ENCODE assay signal across 29 cellular contexts in genomic region chr12:83349907-83350611, GRCh38.
"Had no signal": no experiment of that assay in that cellular context is flagged by ENCODE, and none has a peak within 500 bp of the region (broad histone marks: within the 10 kb centered on the region; RNA-seq: fewer than 3 reads in every experiment).

No MANE protein-coding gene starts in this region.

- H3K27ac ChIP-seq: ascending aorta, breast epithelium, cardiac muscle cell, colonic mucosa, epithelial cell of prostate, esophagus squamous epithelium, gastroesophageal sphincter, heart right ventricle had no signal

- H3K4me3 ChIP-seq: ascending aorta, breast epithelium, cardiac muscle cell, colonic mucosa, esophagus squamous epithelium, gastroesophageal sphincter, heart right ventricle had no signal

- H3K27me3 ChIP-seq: ascending aorta, breast epithelium, cardiac muscle cell, colonic mucosa, esophagus squamous epithelium, gastroesophageal sphincter, heart right ventricle had no signal

- H3K9me3 ChIP-seq: ascending aorta, breast epithelium, colonic mucosa, esophagus squamous epithelium, gastroesophageal sphincter, heart right ventricle had no signal

- H3K36me3 ChIP-seq: ascending aorta, breast epithelium, cardiac muscle cell, colonic mucosa, esophagus squamous epithelium, gastroesophageal sphincter, heart right ventricle had no signal

- DNase-seq: activated CD4-positive, alpha-beta memory T cell treated with anti-CD3 and anti-CD28 coated beads for 36 hours; activated CD4-positive, alpha-beta T cell treated with anti-CD3 and anti-CD28 coated beads for 36 hours; activated CD4-positive, alpha-beta T cell treated with anti-CD3 and anti-CD28 coated beads, Interleukin-2, amount 10 ng/mL, durations not matched to agents 24 days and 14 days; activated CD4-positive, CD25-positive, alpha-beta regulatory T cell; activated CD4-positive, CD25-positive, alpha-beta regulatory T cell treated with anti-CD3 and anti-CD28 coated beads, Interleukin-2, amount 50 U/mL, for 72 hours; activated CD8-positive, alpha-beta memory T cell treated with anti-CD3 and anti-CD28 coated beads, Interleukin-2, amount 10 ng/mL, durations not matched to agents 7 days and 5 days; activated CD8-positive, alpha-beta memory T cell treated with anti-CD3 and anti-CD28 coated beads, Interleukin-2, amount 50 U/mL, for 4 hours; activated CD8-positive, alpha-beta T cell treated with anti-CD3 and anti-CD28 coated beads, Interleukin-2, amount 10 ng/mL, durations not matched to agents 7 days and 5 days; activated effector memory CD4-positive, alpha-beta T cell treated with anti-CD3 and anti-CD28 coated beads, Interleukin-2, amount 50 U/mL, for 16 hours; activated naive CD4-positive, alpha-beta T cell; activated naive CD4-positive, alpha-beta T cell treated with anti-CD3 and anti-CD28 coated beads, Interleukin-2, amount 10 ng/mL, durations not matched to agents 7 days and 5 days; activated naive CD8-positive, alpha-beta T cell treated with anti-CD3 and anti-CD28 coated beads, Interleukin-2, amount 10 ng/mL, durations not matched to agents 7 days and 5 days; activated T-cell treated with anti-CD3 and anti-CD28 coated beads, Interleukin-2, amount 50 U/mL, for 1 hour; activated T-cell treated with anti-CD3 and anti-CD28 coated beads, Interleukin-2, amount 50 U/mL, for 48 hours; central memory CD4-positive, alpha-beta T cell; cerebellar nuclear complex; colonic mucosa; effector CD8-positive, alpha-beta T cell; esophagus squamous epithelium; foreskin melanocyte; heart right ventricle; T-helper 17 cell; T1000 had no signal

- ATAC-seq: activated CD4-positive, alpha-beta T cell treated with anti-CD3 and anti-CD28 coated beads for 36 hours; activated CD8-positive, alpha-beta memory T cell treated with anti-CD3 and anti-CD28 coated beads, Interleukin-2, amount 10 ng/mL, durations not matched to agents 7 days and 5 days; activated CD8-positive, alpha-beta T cell treated with anti-CD3 and anti-CD28 coated beads, Interleukin-2, amount 10 ng/mL, durations not matched to agents 7 days and 5 days; activated naive CD4-positive, alpha-beta T cell treated with anti-CD3 and anti-CD28 coated beads, Interleukin-2, amount 50 U/mL, for 72 hours; gastroesophageal sphincter; heart right ventricle; T-helper 17 cell had no signal

- H3K4me1 ChIP-seq: ascending aorta, breast epithelium, colonic mucosa, esophagus squamous epithelium, gastroesophageal sphincter, heart right ventricle had no signal
